In genomic region chr12:69653703-69654102, GRCh38 we compare ENCODE assay signal across 28 cellular contexts. TPM values are rescaled to one million over a fixed set of nuclear protein-coding genes. Genes with fewer than 3 reads are reported as not detected.
DNase-seq lines count a peak whose midpoint lies in the region; ATAC-seq and TF ChIP-seq lines count a peak whose summit lies in the region.
"Had no signal": no experiment of that assay in that cellular context is flagged by ENCODE, and none has a peak within 500 bp of the region (broad histone marks: within the 10 kb centered on the region; RNA-seq: fewer than 3 reads in every experiment).

No MANE protein-coding gene starts in this region.

- TF ChIP-seq CTCF in A673 (conservative IDR thresholded peaks at IDR 0.05; ENCODE audit: low read depth, low read length), result no peak
- TF ChIP-seq CTCF in mammary epithelial cell (conservative IDR thresholded peaks at IDR 0.05 in 1 of 2, IDR thresholded peaks at IDR 0.05 in 1 of 2; ENCODE audit: extremely low read depth in 1 of 2, insufficient read depth in 1 of 2, low read depth in 1 of 2, low read length in 2 of 2), result no peak
- TF ChIP-seq CTCF in foreskin fibroblast (IDR thresholded peaks at IDR 0.05; ENCODE audit: low read depth, low read length), result no peak
- TF ChIP-seq CTCF in progenitor cell of endocrine pancreas (IDR thresholded peaks at IDR 0.05; ENCODE audit: unreplicated experiment), result no peak

- BruUV-seq in A673 (replicated peaks; lab: Mats Ljungman, UMichigan) (no TSS peak), mammary epithelial cell (replicated peaks; lab: Mats Ljungman, UMichigan) (no TSS peak)

- H3K27ac Mint-ChIP-seq in progenitor cell of endocrine pancreas, result no peak overlapping the region
- H3K27ac Mint-ChIP-seq: activated CD8-positive, alpha-beta T cell treated with anti-CD3 and anti-CD28 coated beads for 36 hours; activated naive CD8-positive, alpha-beta T cell; T-cell had no signal

- no peaks in the 10 kb centered on the region for H3K4me1 Mint-ChIP-seq in progenitor cell of endocrine pancreas (ENCODE audit: low read depth)
- H3K4me1 Mint-ChIP-seq: T-cell had no signal

- no peaks in the 10 kb centered on the region for H3K79me2 ChIP-seq in mammary epithelial cell (ENCODE audit: insufficient read depth, low read length)

- H2AFZ ChIP-seq in mammary epithelial cell (ENCODE audit: low read depth, low read length), result peak overlapping the region; percentile 30

- no peaks in the 10 kb centered on the region for H3K36me3 Mint-ChIP-seq in progenitor cell of endocrine pancreas (ENCODE audit: insufficient read depth)
- H3K36me3 Mint-ChIP-seq: activated naive CD8-positive, alpha-beta T cell; T-cell had no signal

- H3K4me3 ChIP-seq in A673 (ENCODE audit: low read depth, low read length, poor library complexity, severe bottlenecking) (no peak overlapping the region), mammary epithelial cell (replicated peaks in 1 of 3; ENCODE audit: insufficient read depth in 1 of 3, low read depth in 2 of 3, low read length in 3 of 3) (no peak overlapping the region), foreskin fibroblast (ENCODE audit: low read depth in 1 of 2, low read length in 2 of 2) (no peak overlapping the region)
- H3K4me3 ChIP-seq: A549, HAP-1, lung, MG63, prostate gland, skin epidermis, upper lobe of right lung had no signal

- no peaks in the 10 kb centered on the region for H3K27me3 ChIP-seq in A673 (replicated peaks; ENCODE audit: insufficient read depth, low read depth, low read length, poor library complexity)
- no peaks in the 10 kb centered on the region for H3K27me3 ChIP-seq in mammary epithelial cell (ENCODE audit: insufficient read depth, low read length)
- H3K27me3 ChIP-seq: MG63, upper lobe of right lung had no signal

- H3K27ac ChIP-seq in A673 (ENCODE audit: low read depth, low read length, poor library complexity, severe bottlenecking) (no peak overlapping the region), mammary epithelial cell (ENCODE audit: insufficient read depth, low read depth, low read length) (no peak overlapping the region)
- H3K27ac ChIP-seq: A549, HL-60, prostate gland, skin epidermis, upper lobe of right lung had no signal

- in situ Hi-C loops in mammary epithelial cell (cut with MboI; ENCODE audit: low sequenced_read_pairs in 2 of 2), result no loop called here

- H3K4me2 ChIP-seq in mammary epithelial cell (ENCODE audit: insufficient read depth, low read depth, low read length), result no peak overlapping the region
- H3K4me2 ChIP-seq: A549 had no signal

- CTCF ChIA-PET in A673 (lab: Charles Lee) (no interaction called here), mammary epithelial cell (lab: Charles Lee; ENCODE audit: low non-redundant PET) (no interaction called here)

- intact Hi-C loops in A673 (cut with micrococcal nuclease; ENCODE audit: unreplicated experiment) (no loop called here), mammary epithelial cell (cut with micrococcal nuclease) (loop anchor here (10.0 kb wide), 1 partner anchor 921 kb away; no protein-coding TSS in a partner anchor)

- H3K9me3 Mint-ChIP-seq in progenitor cell of endocrine pancreas (ENCODE audit: low read depth), result no peaks in the 10 kb centered on the region
- H3K9me3 Mint-ChIP-seq: activated CD8-positive, alpha-beta T cell treated with anti-CD3 and anti-CD28 coated beads for 36 hours; T-cell had no signal

- no peaks in the 10 kb centered on the region for H3K9me3 ChIP-seq in A673 (ENCODE audit: low read depth, low read length, poor library complexity, severe bottlenecking)
- no peaks in the 10 kb centered on the region for H3K9me3 ChIP-seq in mammary epithelial cell (replicated peaks; ENCODE audit: insufficient read depth, low read length)
- H3K9me3 ChIP-seq: A549, HAP-1, MG63, prostate gland, upper lobe of right lung had no signal

- H3K4me3 Mint-ChIP-seq in progenitor cell of endocrine pancreas (ENCODE audit: low read depth), result no peak overlapping the region
- H3K4me3 Mint-ChIP-seq: activated CD8-positive, alpha-beta T cell treated with anti-CD3 and anti-CD28 coated beads for 36 hours; activated naive CD8-positive, alpha-beta T cell; T-cell had no signal

- ATAC-seq in GM18909 (IDR thresholded peaks at IDR 0.05; ENCODE audit: poor library complexity, unreplicated experiment), result no peak
- ATAC-seq in HG02981 (IDR thresholded peaks at IDR 0.05; ENCODE audit: unreplicated experiment), result no peak
- ATAC-seq: A549; activated CD8-positive, alpha-beta T cell treated with anti-CD3 and anti-CD28 coated beads for 36 hours; Panc1; T-cell; upper lobe of right lung had no signal

- TF ChIP-seq EP300 in Ishikawa (IDR thresholded peaks at IDR 0.05; ENCODE audit: borderline replicate concordance), result no peak

- H3K27me3 Mint-ChIP-seq in progenitor cell of endocrine pancreas, result peaks cover 4% of the 10 kb centered on the region

- dilution Hi-C loops in mammary epithelial cell (cut with HindIII; ENCODE audit: low sequenced_read_pairs), result no loop called here

- peak; percentile 18 for DNase-seq in A673 (ENCODE audit: low spot score)
- DNase-seq in mammary epithelial cell, result peak; percentile 23
- peak; percentile 37 to 71 for DNase-seq in foreskin fibroblast
- no peak for DNase-seq in progenitor cell of endocrine pancreas (ENCODE audit: low spot score, unreplicated experiment)
- no peak for DNase-seq in GM03348 (ENCODE audit: low spot score)
- DNase-seq: activated CD4-positive, alpha-beta T cell treated with anti-CD3 and anti-CD28 coated beads for 1 hour; activated CD8-positive, alpha-beta T cell treated with anti-CD3 and anti-CD28 coated beads for 36 hours; effector CD8-positive, alpha-beta T cell; glutamatergic neuron; MG63; NCI-H1436 treated with DMSO at 0.1 percent for 48 hours; NCI-H510A; substantia nigra; T-cell; upper lobe of right lung had no signal

- no peaks in the 10 kb centered on the region for H4K20me1 ChIP-seq in mammary epithelial cell (ENCODE audit: insufficient read depth, low read length)

- no peaks in the 10 kb centered on the region for H3K36me3 ChIP-seq in A673 (ENCODE audit: insufficient read depth, low read length, poor library complexity, severe bottlenecking)
- H3K36me3 ChIP-seq in mammary epithelial cell (ENCODE audit: insufficient read depth, low read length), result no peaks in the 10 kb centered on the region
- H3K36me3 ChIP-seq: HAP-1, MG63, prostate gland, upper lobe of right lung had no signal

- WGBS in mammary epithelial cell (ENCODE audit: low coverage, missing lambda C conversion rate), result 68% methylated on average over 8 of the region's 8 CpGs

- no peaks in the 10 kb centered on the region for H3K4me1 ChIP-seq in A673 (ENCODE audit: insufficient read depth, low read length, poor library complexity, severe bottlenecking)
- peaks cover 33% of the 10 kb centered on the region for H3K4me1 ChIP-seq in mammary epithelial cell (ENCODE audit: insufficient read depth, low read length)
- H3K4me1 ChIP-seq: HAP-1, prostate gland had no signal

- TF ChIP-seq RAD21 in Ishikawa (IDR thresholded peaks at IDR 0.05; ENCODE audit: low read depth), result no peak

- H3K9ac ChIP-seq in mammary epithelial cell (ENCODE audit: insufficient read depth, low read length), result no peak overlapping the region

- POLR2A ChIA-PET in A673 (lab: Charles Lee; ENCODE audit: low non-redundant PET), result no interaction called here

TF ChIP-seq in Ishikawa, 13 proteins besides CTCF, POLR2A, EP300 and RAD21:
- TF ChIP-seq CEBPB (IDR thresholded peaks at IDR 0.05) (peak; percentile 53; the same call in 1 of the 2 replicates), ZBTB7A (IDR thresholded peaks at IDR 0.05; ENCODE audit: low read depth) (no peak)
TF ChIP-seq in Ishikawa: peak in this region for 1.

RNA-seq across cellular contexts. Expression of gene LRRC10, which starts 43.0 kb away (rescaled TPM):
- not detected in 2 replicates for total RNA-seq in A673 (2021)
- not detected for total RNA-seq in mammary epithelial cell
- not detected for polyA plus RNA-seq in mammary epithelial cell
- polyA minus RNA-seq in mammary epithelial cell, result not detected
- total RNA-seq in progenitor cell of endocrine pancreas, result not detected in 2 replicates
- total RNA-seq: activated CD8-positive, alpha-beta T cell treated with anti-CD3 and anti-CD28 coated beads for 36 hours; prostate gland; T-cell; upper lobe of right lung had no signal
- polyA plus RNA-seq: A549, BJ, esophagus, lung had no signal

RNA-seq across cellular contexts. Expression of gene BEST3, which starts 45.4 kb away (rescaled TPM):
- total RNA-seq in A673 (2021) (0.50 and 0.69 TPM in 2 replicates), mammary epithelial cell (under 1 TPM; under 0.01 to 0.09 TPM), progenitor cell of endocrine pancreas (not detected in 2 replicates)
- 0.06 TPM for polyA plus RNA-seq in mammary epithelial cell
- polyA minus RNA-seq in mammary epithelial cell, result 0.57 TPM
- total RNA-seq: activated CD8-positive, alpha-beta T cell treated with anti-CD3 and anti-CD28 coated beads for 36 hours; T-cell; upper lobe of right lung had no signal
- polyA plus RNA-seq: BJ, esophagus had no signal

Comparison
In these comparisons a context has a peak if more than half of its experiments do, and no peak if none do; other contexts are left out.
1. DNase-seq: peak in A673 (single experiment), mammary epithelial cell (single experiment) and foreskin fibroblast (2 of 2); none in progenitor cell of endocrine pancreas (single experiment) and GM03348 (single experiment).